In the genomic region with DNA sequence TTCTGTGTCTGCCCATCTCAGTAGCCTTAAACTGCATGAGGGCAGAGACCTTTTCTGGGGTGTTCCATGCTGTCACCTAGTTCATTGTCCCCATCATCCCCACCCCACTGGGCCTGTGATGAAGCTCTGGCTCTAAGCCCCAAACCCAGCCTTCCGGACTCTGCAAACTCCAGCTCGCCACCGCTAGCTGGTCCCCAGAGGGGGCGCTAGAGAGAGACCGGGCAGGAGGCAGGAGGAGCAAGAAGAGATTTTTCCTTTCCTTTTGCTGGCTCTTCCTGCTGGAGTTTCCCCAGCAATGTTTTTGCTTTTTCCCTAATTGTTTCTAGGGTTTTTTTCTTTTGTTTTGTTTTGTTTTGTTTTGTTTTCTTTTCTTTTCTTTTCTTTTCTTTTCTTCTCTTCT, we compare ENCODE assay signal across 9 cellular contexts.
DNase-seq lines count a peak whose midpoint lies in the region; ATAC-seq, FAIRE-seq and TF ChIP-seq lines count a peak whose summit lies in the region.
"Had no signal": no experiment of that assay in that cellular context is flagged by ENCODE, and none has a peak within 500 bp of the region (broad histone marks: within the 10 kb centered on the region; RNA-seq: fewer than 3 reads in every experiment).

No MANE protein-coding gene starts in this region.

- CTCF ChIA-PET in HEK293T (lab: Yijun Ruan, JAX): interaction anchor here (0.5 to 1.1 kb wide), 6 partner anchors 26 to 690 kb away, joined by 3 to 4 read pairs (median 3); no protein-coding TSS in a partner anchor
- CTCF ChIA-PET in HepG2 (lab: Yijun Ruan, JAX; ENCODE audit: low intra/inter-chr PET ratio, low total read pairs): no interaction called here

- TF ChIP-seq POLR2A in HepG2 (IDR thresholded peaks at IDR 0.05; ENCODE audit: insufficient read depth in 1 of 2, low read depth in 2 of 2, low read length in 2 of 2): no peak

- no TSS peak for BruUV-seq in HepG2 (replicated peaks; lab: Mats Ljungman, UMichigan)

- H3K9me3 ChIP-seq in DND-41 (ENCODE audit: insufficient read depth, low read length, severe bottlenecking): no peaks in the 10 kb centered on the region
- no peaks in the 10 kb centered on the region for H3K9me3 ChIP-seq in WERI-Rb-1 (ENCODE audit: severe bottlenecking)
- H3K9me3 ChIP-seq in HepG2 (ENCODE audit: low read length): no peaks in the 10 kb centered on the region
- H3K9me3 ChIP-seq: left lung had no signal

- DNase-seq in DND-41 (peak; percentile 25), HEK293T (ENCODE audit: extremely low spot score) (peak; percentile 82), WERI-Rb-1 (peak; percentile 22), HepG2 (ENCODE audit: low spot score) (peak; percentile 5), NCI-H226 (no peak), omental fat pad (ENCODE audit: low spot score) (no peak), T-helper 1 cell (no peak)
- DNase-seq in stimulated activated naive CD4-positive, alpha-beta T cell (lab: John Stamatoyannopoulos, UW): no peak
- DNase-seq: left lung had no signal

- POLR2A ChIA-PET in HEK293T (lab: Yijun Ruan, JAX) (no interaction called here), HepG2 (lab: Yijun Ruan, JAX) (no interaction called here)

- no peak overlapping the region for H3K4me2 ChIP-seq in DND-41 (ENCODE audit: insufficient read depth, low read length)
- H3K4me2 ChIP-seq in HepG2 (ENCODE audit: low read depth, low read length): no peak overlapping the region

- ATAC-seq in DND-41 (ENCODE audit: insufficient read depth, low read depth): no peak
- ATAC-seq in HepG2: peak; percentile 55; the same call in 2 of the 3 replicates
- no peak for ATAC-seq in omental fat pad (ENCODE audit: low FRiP score)
- ATAC-seq: left lung had no signal

- no peak overlapping the region for H2AFZ ChIP-seq in DND-41 (ENCODE audit: low read depth, low read length)
- no peak overlapping the region for H2AFZ ChIP-seq in HepG2 (ENCODE audit: low read length)

- H3K4me3 ChIP-seq in DND-41 (ENCODE audit: low read depth in 1 of 2, low read length in 2 of 2) (no peak overlapping the region), WERI-Rb-1 (ENCODE audit: low read depth, low read length) (no peak overlapping the region), HepG2 (replicated peaks in 1 of 3; ENCODE audit: insufficient read depth in 1 of 3, low read depth in 2 of 3, low read length in 3 of 3) (no peak overlapping the region)
- H3K4me3 ChIP-seq: left lung had no signal

- intact Hi-C loops in HepG2 (cut with micrococcal nuclease; ENCODE audit: unreplicated experiment): no loop called here

- FAIRE-seq in HepG2 (lab: Jason Lieb, UNC): no peak

- H3K79me2 ChIP-seq in DND-41 (ENCODE audit: insufficient read depth, low read length): no peaks in the 10 kb centered on the region
- H3K79me2 ChIP-seq in HepG2 (ENCODE audit: insufficient read depth, low read length): no peaks in the 10 kb centered on the region

- in situ Hi-C loops in HepG2 (cut with HindIII; ENCODE audit: extremely low pct_ligation_motif_present, low pct_unique_long_range_greater_than_20kb): no loop called here

- H4K20me1 ChIP-seq in DND-41 (ENCODE audit: insufficient read depth, low read length): no peaks in the 10 kb centered on the region
- no peaks in the 10 kb centered on the region for H4K20me1 ChIP-seq in HepG2 (ENCODE audit: insufficient read depth, low read length)

- peak; percentile 58 for TF ChIP-seq CTCF in DND-41 (IDR thresholded peaks at IDR 0.05; ENCODE audit: borderline replicate concordance, extremely low read depth, low read length, poor library complexity, severe bottlenecking)
- peak; percentile 57 for TF ChIP-seq CTCF in WERI-Rb-1 (IDR thresholded peaks at IDR 0.05; ENCODE audit: low read depth, low read length)
- peak; percentile 26 for TF ChIP-seq CTCF in HepG2 (CRISPR knock-in tag; IDR thresholded peaks at IDR 0.05)
- no peak for TF ChIP-seq CTCF in omental fat pad (IDR thresholded peaks at IDR 0.05)

- 2% methylated on average over 5 of the region's 5 CpGs for WGBS in HepG2 (ENCODE audit: low lambda C conversion rate)

- H3K9ac ChIP-seq in DND-41 (ENCODE audit: low read depth, low read length) (no peak overlapping the region), HepG2 (ENCODE audit: insufficient read depth, low read depth, low read length) (no peak overlapping the region)

- H3K36me3 ChIP-seq in DND-41 (ENCODE audit: insufficient read depth, low read length): no peaks in the 10 kb centered on the region
- no peaks in the 10 kb centered on the region for H3K36me3 ChIP-seq in WERI-Rb-1
- H3K36me3 ChIP-seq in HepG2 (replicated peaks in 1 of 2; ENCODE audit: control insufficient read depth in 1 of 2, insufficient read depth in 2 of 2, low read length in 2 of 2): no peaks in the 10 kb centered on the region
- H3K36me3 ChIP-seq: left lung had no signal

- TF ChIP-seq RAD21 in HepG2 (CRISPR knock-in tag; IDR thresholded peaks at IDR 0.05): no peak

- H3K27me3 ChIP-seq in DND-41 (ENCODE audit: insufficient read depth, low read length, poor library complexity): peaks cover 3% of the 10 kb centered on the region
- H3K27me3 ChIP-seq in WERI-Rb-1 (ENCODE audit: insufficient read depth, low read depth, severe bottlenecking): peaks cover 44% of the 10 kb centered on the region
- peaks cover 0 to 8% of the 10 kb centered on the region in 2 experiments; a peak in 3 of 5 replicates for H3K27me3 ChIP-seq in HepG2 (ENCODE audit: control insufficient read depth in 1 of 2, insufficient read depth in 2 of 2, low read length in 2 of 2)

- H3K27ac ChIP-seq in DND-41 (ENCODE audit: low read length): no peak overlapping the region
- no peak overlapping the region for H3K27ac ChIP-seq in WERI-Rb-1
- H3K27ac ChIP-seq in HepG2 (ENCODE audit: extremely low read length, insufficient read depth, low read length): no peak overlapping the region
- H3K27ac ChIP-seq: left lung had no signal

- TF ChIP-seq EP300 in HepG2 (IDR thresholded peaks at IDR 0.05; ENCODE audit: low read depth in 2 of 2, low read length in 2 of 2): no peak
- TF ChIP-seq EP300 in HepG2 (CRISPR knock-in tag; IDR thresholded peaks at IDR 0.05; ENCODE audit: borderline replicate concordance): no peak

- no peaks in the 10 kb centered on the region for H3K4me1 ChIP-seq in DND-41 (ENCODE audit: insufficient read depth, low read length)
- H3K4me1 ChIP-seq in HepG2 (ENCODE audit: insufficient read depth, low read length): no peaks in the 10 kb centered on the region
- H3K4me1 ChIP-seq: left lung had no signal

TF ChIP-seq in HEK293T, 16 proteins besides CTCF, POLR2A, EP300 and RAD21:
- TF ChIP-seq L3MBTL2 (conservative IDR thresholded peaks at IDR 0.05) (no peak), ZNF384 (IDR thresholded peaks at IDR 0.05) (no peak), LEF1 (IDR thresholded peaks at IDR 0.05; ENCODE audit: borderline replicate concordance) (no peak), BHLHE40 (IDR thresholded peaks at IDR 0.05; ENCODE audit: borderline replicate concordance) (no peak), TARDBP (IDR thresholded peaks at IDR 0.05) (no peak), SP1 (IDR thresholded peaks at IDR 0.05) (no peak)
- TF ChIP-seq, protein P1, sequence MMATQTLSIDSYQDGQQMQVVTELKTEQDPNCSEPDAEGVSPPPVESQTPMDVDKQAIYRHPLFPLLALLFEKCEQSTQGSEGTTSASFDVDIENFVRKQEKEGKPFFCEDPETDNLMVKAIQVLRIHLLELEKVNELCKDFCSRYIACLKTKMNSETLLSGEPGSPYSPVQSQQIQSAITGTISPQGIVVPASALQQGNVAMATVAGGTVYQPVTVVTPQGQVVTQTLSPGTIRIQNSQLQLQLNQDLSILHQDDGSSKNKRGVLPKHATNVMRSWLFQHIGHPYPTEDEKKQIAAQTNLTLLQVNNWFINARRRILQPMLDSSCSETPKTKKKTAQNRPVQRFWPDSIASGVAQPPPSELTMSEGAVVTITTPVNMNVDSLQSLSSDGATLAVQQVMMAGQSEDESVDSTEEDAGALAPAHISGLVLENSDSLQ (IDR thresholded peaks at IDR 0.05): no peak

TF ChIP-seq in HepG2, 621 proteins besides CTCF, POLR2A, EP300 and RAD21:
- TF ChIP-seq HOXD1 (CRISPR knock-in tag; IDR thresholded peaks at IDR 0.05): no peak
- no peak for TF ChIP-seq MYC (CRISPR knock-in tag; IDR thresholded peaks at IDR 0.05; ENCODE audit: borderline replicate concordance)
- TF ChIP-seq, protein P2, sequence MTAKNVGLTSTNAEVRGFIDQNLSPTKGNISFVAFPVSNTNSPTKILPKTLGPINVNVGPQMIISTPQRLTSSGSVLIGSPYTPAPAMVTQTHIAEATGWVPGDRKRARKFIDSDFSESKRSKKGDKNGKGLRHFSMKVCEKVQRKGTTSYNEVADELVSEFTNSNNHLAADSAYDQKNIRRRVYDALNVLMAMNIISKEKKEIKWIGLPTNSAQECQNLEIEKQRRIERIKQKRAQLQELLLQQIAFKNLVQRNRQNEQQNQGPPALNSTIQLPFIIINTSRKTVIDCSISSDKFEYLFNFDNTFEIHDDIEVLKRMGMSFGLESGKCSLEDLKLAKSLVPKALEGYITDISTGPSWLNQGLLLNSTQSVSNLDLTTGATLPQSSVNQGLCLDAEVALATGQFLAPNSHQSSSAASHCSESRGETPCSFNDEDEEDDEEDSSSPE (CRISPR knock-in tag; IDR thresholded peaks at IDR 0.05): no peak
- peak; percentile 28 for TF ChIP-seq XRCC5 (optimal IDR thresholded peaks at IDR 0.05; ENCODE audit: low read length)
- TF ChIP-seq ZNF549 (CRISPR knock-in tag; IDR thresholded peaks at IDR 0.05): no peak
- TF ChIP-seq RAD51 (IDR thresholded peaks at IDR 0.05; ENCODE audit: borderline replicate concordance): no peak
- TF ChIP-seq TAF1 (CRISPR knock-in tag; IDR thresholded peaks at IDR 0.05): no peak
TF ChIP-seq in HepG2: peak in this region for 1.

Comparison
In these comparisons a context has a peak if more than half of its experiments do, and no peak if none do; other contexts are left out.
1. DNase-seq: peak in DND-41 (single experiment), HEK293T (single experiment), WERI-Rb-1 (single experiment) and HepG2 (single experiment); none in NCI-H226 (single experiment), stimulated activated naive CD4-positive, alpha-beta T cell (0 of 6), omental fat pad (single experiment) and T-helper 1 cell (0 of 5).
2. CTCF ChIP-seq: peak in DND-41 (single experiment), WERI-Rb-1 (single experiment) and HepG2 (single experiment); none in omental fat pad (0 of 3).